Comparison of ENCODE assay signal across 1 cellular context in genomic region chr1:54287176-54287650, GRCh38.
TF ChIP-seq lines count a peak whose summit lies in the region.

No MANE protein-coding gene starts in this region.

TF ChIP-seq in K562, 482 proteins besides CTCF, POLR2A, EP300 and RAD21 (continued from another document and continues in another):
- TF ChIP-seq RBM17 (IDR thresholded peaks at IDR 0.05; ENCODE audit: borderline replicate concordance, low read depth, low read length): no peak
- TF ChIP-seq PHF8 (IDR thresholded peaks at IDR 0.05; ENCODE audit: borderline replicate concordance, low read length): no peak
- TF ChIP-seq YY1 (IDR thresholded peaks at IDR 0.05; ENCODE audit: borderline replicate concordance in 1 of 3, control insufficient read depth in 1 of 3, extremely low read depth in 1 of 3, insufficient read depth in 3 of 3, insufficient read length in 1 of 3, insufficient replicate concordance in 2 of 3, low read depth in 1 of 3, low read length in 2 of 3): peak in 2 of 3 experiments; percentile 50 to 77
- no peak for TF ChIP-seq ZNF699 (CRISPR knock-in tag; IDR thresholded peaks at IDR 0.05; ENCODE audit: insufficient replicate concordance)
- no peak for TF ChIP-seq ETV1 (tag; conservative IDR thresholded peaks at IDR 0.05; ENCODE audit: low read depth)
- TF ChIP-seq XRCC4 (IDR thresholded peaks at IDR 0.05; ENCODE audit: extremely low read depth, insufficient read depth, insufficient read length): no peak
- TF ChIP-seq ZBTB5 (IDR thresholded peaks at IDR 0.05): no peak
- no peak for TF ChIP-seq STAT5A (IDR thresholded peaks at IDR 0.05; ENCODE audit: borderline replicate concordance, low read length)
- peak; percentile 34; the same call in 1 of the 2 replicates for TF ChIP-seq BHLHE40 (IDR thresholded peaks at IDR 0.05; ENCODE audit: low read length)
- peak; percentile 53; the same call in 1 of the 2 replicates for TF ChIP-seq ZNF431 (CRISPR knock-in tag; IDR thresholded peaks at IDR 0.05)
- no peak for TF ChIP-seq ZNF165 (CRISPR knock-in tag; IDR thresholded peaks at IDR 0.05; ENCODE audit: borderline replicate concordance)
- TF ChIP-seq ATF3 (IDR thresholded peaks at IDR 0.05): peak; percentile 58; the same call in 1 of the 2 replicates
- TF ChIP-seq ATF3 (CRISPR knock-in tag; conservative IDR thresholded peaks at IDR 0.05): no peak
- TF ChIP-seq SOX6 (IDR thresholded peaks at IDR 0.05): no peak
- TF ChIP-seq SAP30 (IDR thresholded peaks at IDR 0.05; ENCODE audit: borderline replicate concordance, insufficient read depth, low read depth, low read length, poor library complexity, severe bottlenecking): no peak
- TF ChIP-seq ZBTB34 (CRISPR knock-in tag; IDR thresholded peaks at IDR 0.05): no peak
- no peak for TF ChIP-seq NR2F6 (CRISPR knock-in tag; IDR thresholded peaks at IDR 0.05)
- no peak; the same call in 1 of the 2 replicates for TF ChIP-seq ZFX (CRISPR knock-in tag; IDR thresholded peaks at IDR 0.05)
- TF ChIP-seq GTF2E2 (tag; IDR thresholded peaks at IDR 0.05): no peak
- no peak for TF ChIP-seq ZNF316 (IDR thresholded peaks at IDR 0.05)
- no peak for TF ChIP-seq STAG1 (CRISPR knock-in tag; IDR thresholded peaks at IDR 0.05; ENCODE audit: borderline replicate concordance)
- peak; percentile 72 for TF ChIP-seq NFIC (IDR thresholded peaks at IDR 0.05)
- no peak for TF ChIP-seq NCOR1 (IDR thresholded peaks at IDR 0.05)
- TF ChIP-seq DDX20 (tag; IDR thresholded peaks at IDR 0.05; ENCODE audit: low read depth): no peak
- no peak for TF ChIP-seq SFPQ (IDR thresholded peaks at IDR 0.05; ENCODE audit: low read depth, low read length)
- no peak for TF ChIP-seq THAP7 (CRISPR knock-in tag; IDR thresholded peaks at IDR 0.05)
- peak in 1 of 2 experiments; percentile 55; a peak in 3 of 4 replicates for TF ChIP-seq NRF1 (conservative IDR thresholded peaks at IDR 0.05 in 1 of 2, IDR thresholded peaks at IDR 0.05 in 1 of 2)
- 0 out of 2 replicates have a peak, but pooled peaks have one; percentile 20 for TF ChIP-seq RBFOX2 (IDR thresholded peaks at IDR 0.05; ENCODE audit: low read depth, low read length)
- peak; percentile 49; the same call in 1 of the 2 replicates for TF ChIP-seq CTBP1 (IDR thresholded peaks at IDR 0.05; ENCODE audit: borderline replicate concordance)
- TF ChIP-seq ELF4 (CRISPR knock-in tag; IDR thresholded peaks at IDR 0.05): no peak
- no peak for TF ChIP-seq TEAD4 (IDR thresholded peaks at IDR 0.05; ENCODE audit: low read length)
- no peak for TF ChIP-seq TEAD4 (CRISPR knock-in tag; IDR thresholded peaks at IDR 0.05; ENCODE audit: borderline replicate concordance)
- no peak for TF ChIP-seq ZNF140 (CRISPR knock-in tag; IDR thresholded peaks at IDR 0.05)
- TF ChIP-seq PPARD (CRISPR knock-in tag; IDR thresholded peaks at IDR 0.05): no peak
- TF ChIP-seq MYBL2 (IDR thresholded peaks at IDR 0.05; ENCODE audit: low read depth): no peak
- no peak for TF ChIP-seq MYBL2 (CRISPR knock-in tag; IDR thresholded peaks at IDR 0.05; ENCODE audit: borderline replicate concordance)
- no peak for TF ChIP-seq ZNF512 (tag; IDR thresholded peaks at IDR 0.05)
- TF ChIP-seq PRMT5 (CRISPR knock-in tag; IDR thresholded peaks at IDR 0.05): no peak
- peak; percentile 51; the same call in 1 of the 2 replicates for TF ChIP-seq ZNF592 (IDR thresholded peaks at IDR 0.05)
- TF ChIP-seq ZSCAN32 (CRISPR knock-in tag; IDR thresholded peaks at IDR 0.05): no peak
- peak; percentile 34; the same call in 1 of the 2 replicates for TF ChIP-seq CREB1 (IDR thresholded peaks at IDR 0.05)
- TF ChIP-seq CREB1 (CRISPR knock-in tag; IDR thresholded peaks at IDR 0.05): no peak
- no peak for TF ChIP-seq SAFB (IDR thresholded peaks at IDR 0.05; ENCODE audit: borderline replicate concordance, low read depth, low read length)
- no peak for TF ChIP-seq ARID3A (IDR thresholded peaks at IDR 0.05; ENCODE audit: borderline replicate concordance, low read depth, low read length)
- TF ChIP-seq HDAC2 (IDR thresholded peaks at IDR 0.05): no peak
- TF ChIP-seq DIDO1 (tag; IDR thresholded peaks at IDR 0.05; ENCODE audit: low read depth): no peak
- TF ChIP-seq MYC (IDR thresholded peaks at IDR 0.05; ENCODE audit: low read depth, low read length): peak; percentile 88
- TF ChIP-seq MYC (CRISPR knock-in tag; IDR thresholded peaks at IDR 0.05; ENCODE audit: borderline replicate concordance, low read depth): no peak
- TF ChIP-seq BRCA1 (IDR thresholded peaks at IDR 0.05): no peak
- no peak for TF ChIP-seq BRCA1 (CRISPR knock-in tag; IDR thresholded peaks at IDR 0.05)
- no peak for TF ChIP-seq POLR2B (IDR thresholded peaks at IDR 0.05; ENCODE audit: low read depth, partially characterized antibody)
- no peak; the same call in 1 of the 2 replicates for TF ChIP-seq STAT6 (CRISPR knock-in tag; IDR thresholded peaks at IDR 0.05)
- no peak for TF ChIP-seq ZNF146 (CRISPR knock-in tag; IDR thresholded peaks at IDR 0.05; ENCODE audit: unreplicated experiment)
